Comparison of ENCODE assay signal across 8 cellular contexts in genomic region chr14:25150934-25151790, GRCh38.
A peak's percentile ranks its signal among the peaks of the same experiment; 100 is the strongest.
DNase-seq lines count a peak whose midpoint lies in the region; ATAC-seq and FAIRE-seq lines count a peak whose summit lies in the region.

No MANE protein-coding gene starts in this region.

- H3K27ac ChIP-seq in small intestine (ENCODE audit: low read depth in 1 of 2, low read length in 1 of 2), result no peak overlapping the region

- no peaks in the 10 kb centered on the region for H3K9me3 ChIP-seq in small intestine (ENCODE audit: control insufficient read depth, low read depth)

- ATAC-seq in GM18873 (IDR thresholded peaks at IDR 0.05; ENCODE audit: low FRiP score, unreplicated experiment), result peak; percentile 53
- no peak for ATAC-seq in HG02973 (IDR thresholded peaks at IDR 0.05; ENCODE audit: unreplicated experiment)

- FAIRE-seq in frontal cortex (lab: Jason Lieb, UNC), result peak; percentile 99
- peak; percentile 81 for FAIRE-seq in small intestine (lab: Jason Lieb, UNC)

- DNase-seq in AG08396 (ENCODE audit: low spot score) (peak; percentile 31), NCI-H146 (lab: John Stamatoyannopoulos, UW) (peak; percentile 47), SW480 (ENCODE audit: low spot score) (peak; percentile 75), frontal cortex (ENCODE audit: low spot score in 2 of 2) (peak; percentile 22 to 42), small intestine (peak; percentile 56), nucleus accumbens (lab: John Stamatoyannopoulos, UW) (no peak)

- 27 to 32% (median 28%) methylated on average over 7 of the region's 7 CpGs for WGBS in small intestine, 3 donors

- H3K4me1 ChIP-seq in small intestine (ENCODE audit: control insufficient read depth in 2 of 2, insufficient read depth in 1 of 2, low read depth in 1 of 2, low read length in 1 of 2), result no peaks in the 10 kb centered on the region

- H3K36me3 ChIP-seq in small intestine (ENCODE audit: control insufficient read depth in 2 of 2, insufficient read depth in 2 of 2, low read length in 2 of 2), result no peaks in the 10 kb centered on the region

- H3K4me3 ChIP-seq in small intestine (ENCODE audit: low read depth in 1 of 2, low read length in 2 of 2), result no peak overlapping the region

- no peaks in the 10 kb centered on the region for H3K27me3 ChIP-seq in small intestine (ENCODE audit: control insufficient read depth in 2 of 2, insufficient read depth in 2 of 2, low read length in 2 of 2)

Comparison
In these comparisons a context has a peak if more than half of its experiments do, and no peak if none do; other contexts are left out.
1. DNase-seq: peak in AG08396 (single experiment), NCI-H146 (single experiment), SW480 (single experiment), frontal cortex (2 of 2) and small intestine (single experiment); none in nucleus accumbens (0 of 56).